Comparison of ENCODE assay signal across 8 cellular contexts in the genomic region with DNA sequence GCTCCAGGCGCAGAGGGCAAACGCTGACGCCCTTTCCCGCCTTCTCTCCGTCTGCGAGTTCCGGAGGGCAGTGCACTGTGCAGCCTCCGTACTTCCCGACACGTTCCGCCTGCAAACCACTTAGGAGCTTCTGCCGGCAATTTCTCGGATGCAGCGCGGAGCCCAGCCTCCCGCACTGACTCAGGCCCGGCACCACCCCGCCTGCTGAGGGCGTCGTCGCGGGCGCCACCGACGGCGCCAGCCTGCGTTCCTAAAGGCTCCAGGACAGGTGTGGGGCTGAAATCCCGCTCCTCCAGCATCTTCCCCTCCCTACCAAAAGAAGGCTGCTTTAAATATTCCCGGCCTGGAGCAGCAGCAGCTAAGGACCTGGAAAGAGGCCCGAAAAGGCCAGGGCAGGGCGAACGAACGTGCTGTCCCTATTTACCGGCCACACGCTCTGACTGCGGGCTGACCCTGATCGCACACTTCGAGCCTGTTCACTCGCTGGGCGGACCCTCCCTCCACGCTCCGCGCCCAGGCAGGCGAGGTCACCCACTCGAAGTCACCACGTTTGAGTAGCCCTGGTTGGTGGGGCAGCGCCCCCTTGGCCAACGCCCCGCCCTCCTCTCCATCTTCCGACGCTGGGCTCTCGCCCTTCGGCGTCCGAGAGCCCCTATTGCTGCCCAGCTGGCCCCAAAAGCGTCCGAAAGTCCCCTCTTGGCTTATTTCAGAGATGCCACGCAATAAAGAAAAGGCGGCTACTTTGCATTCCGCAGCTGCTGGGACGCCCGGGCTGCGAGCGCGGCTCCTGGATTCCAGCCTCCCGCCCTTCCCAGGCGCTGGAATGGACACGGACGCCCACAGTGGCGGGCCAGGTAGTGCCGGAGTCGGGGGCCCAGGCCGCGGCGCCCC. TPM values are rescaled to one million over a fixed set of nuclear protein-coding genes. Genes with fewer than 3 reads are reported as not detected.
A peak's percentile ranks its signal among the peaks of the same experiment; 100 is the strongest.
DNase-seq lines count a peak whose midpoint lies in the region; ATAC-seq and TF ChIP-seq lines count a peak whose summit lies in the region.

No MANE protein-coding gene starts in this region.

- POLR2A ChIA-PET in CD4-positive, alpha-beta T cell (lab: Charles Lee): no interaction called here

- peak overlapping the region; percentile 26 for H3K4me3 Mint-ChIP-seq in CD4-positive, alpha-beta T cell
- H3K4me3 Mint-ChIP-seq in IgD-negative memory B cell (peak overlapping the region; percentile 79 to 95 (median 85)), memory B cell (peak overlapping the region; percentile 76)

- CTCF ChIA-PET in CD4-positive, alpha-beta T cell (lab: Charles Lee): no interaction called here

- H3K4me1 Mint-ChIP-seq in CD4-positive, alpha-beta T cell (ENCODE audit: low read depth): peaks cover 23% of the 10 kb centered on the region
- H3K4me1 Mint-ChIP-seq in IgD-negative memory B cell (peaks cover 2 to 19% (median 6%) of the 10 kb centered on the region in 3 donors), memory B cell (peaks cover 4% of the 10 kb centered on the region)

- intact Hi-C loops in CD4-positive, alpha-beta T cell (cut with DNase I, micrococcal nuclease): loop anchor here in 1 of 2 experiments (10.0 kb wide), 1 partner anchor 365 kb away; a partner anchor contains a TSS
- intact Hi-C loops in colonic mucosa (cut with DNase I) (no loop called here), uterus (cut with DNase I; ENCODE audit: low total_unique reads) (no loop called here)

- H3K9me3 ChIP-seq in CD4-positive, alpha-beta T cell (ENCODE audit: control insufficient read depth, low read length): peaks cover 8% of the 10 kb centered on the region
- no peaks in the 10 kb centered on the region for H3K9me3 ChIP-seq in colonic mucosa
- H3K9me3 ChIP-seq in uterus: no peaks in the 10 kb centered on the region

- no peak for ATAC-seq in CD4-positive, alpha-beta T cell (ENCODE audit: poor library complexity)
- ATAC-seq in GM19463 (IDR thresholded peaks at IDR 0.05; ENCODE audit: unreplicated experiment) (peak; percentile 49), memory B cell (ENCODE audit: low read depth) (peak; percentile 14), GM19328 (IDR thresholded peaks at IDR 0.05; ENCODE audit: unreplicated experiment) (no peak)

- H3K9ac ChIP-seq in colonic mucosa (ENCODE audit: low read depth in 2 of 2, low read length in 2 of 2): peak overlapping the region; percentile 38 to 70

- H3K36me3 ChIP-seq in colonic mucosa (no peaks in the 10 kb centered on the region), uterus (no peaks in the 10 kb centered on the region)

- no peak overlapping the region for H3K27ac ChIP-seq in CD4-positive, alpha-beta T cell (ENCODE audit: low read depth, low read length)
- no peak overlapping the region for H3K27ac ChIP-seq in colonic mucosa
- no peak overlapping the region for H3K27ac ChIP-seq in uterus

- H3K27me3 Mint-ChIP-seq in CD4-positive, alpha-beta T cell: peaks cover 90% of the 10 kb centered on the region
- H3K27me3 Mint-ChIP-seq in IgD-negative memory B cell: peaks cover 45% of the 10 kb centered on the region
- peaks cover 35% of the 10 kb centered on the region for H3K27me3 Mint-ChIP-seq in memory B cell

- H3K9me3 Mint-ChIP-seq in CD4-positive, alpha-beta T cell: no peaks in the 10 kb centered on the region
- H3K9me3 Mint-ChIP-seq in IgD-negative memory B cell (peaks cover 2 to 3% (median 2%) of the 10 kb centered on the region in 3 donors), memory B cell (peaks cover 2% of the 10 kb centered on the region)

- peak overlapping the region; percentile 50 for H3K4me3 ChIP-seq in colonic mucosa
- H3K4me3 ChIP-seq in uterus: peak overlapping the region; percentile 20 to 42

- H3K27ac Mint-ChIP-seq in CD4-positive, alpha-beta T cell: no peak overlapping the region
- H3K27ac Mint-ChIP-seq in IgD-negative memory B cell: peak overlapping the region in 1 of 3 donors; percentile 73
- peak overlapping the region; percentile 12 for H3K27ac Mint-ChIP-seq in memory B cell

- H3K27me3 ChIP-seq in CD4-positive, alpha-beta T cell (ENCODE audit: control insufficient read depth, insufficient read depth, low read length): peaks cover 89% of the 10 kb centered on the region
- H3K27me3 ChIP-seq in colonic mucosa: peaks cover 31% of the 10 kb centered on the region
- peaks cover 21 to 50% of the 10 kb centered on the region in 2 donors for H3K27me3 ChIP-seq in uterus

- no peak for TF ChIP-seq CTCF in CD4-positive, alpha-beta T cell (IDR thresholded peaks at IDR 0.05)
- TF ChIP-seq CTCF in colonic mucosa (IDR thresholded peaks at IDR 0.05): no peak
- no peak for TF ChIP-seq CTCF in uterus (IDR thresholded peaks at IDR 0.05)

- no peak for TF ChIP-seq POLR2A in uterus (IDR thresholded peaks at IDR 0.05)

- no peaks in the 10 kb centered on the region for H3K36me3 Mint-ChIP-seq in CD4-positive, alpha-beta T cell (ENCODE audit: low read depth)
- H3K36me3 Mint-ChIP-seq in IgD-negative memory B cell (peaks cover 2% of the 10 kb centered on the region), memory B cell (peaks cover 1% of the 10 kb centered on the region)

- no peak for DNase-seq in CD4-positive, alpha-beta T cell
- DNase-seq in colonic mucosa (peak; percentile 47), memory B cell (ENCODE audit: low spot score in 2 of 2) (no peak), uterus (peak in 1 of 2 donors; percentile 17), NCI-H2107 (lab: John Stamatoyannopoulos, UW) (no peak)

- H3K4me1 ChIP-seq in colonic mucosa (peaks cover 12% of the 10 kb centered on the region), uterus (peaks cover 0 to 11% of the 10 kb centered on the region in 2 donors)

RNA-seq across cellular contexts. Expression of a gene that starts 9.6 kb away (rescaled TPM):
- under 1 TPM in 1 of 2 experiments, not detected in 1; 0.14 TPM for total RNA-seq in CD4-positive, alpha-beta T cell
- polyA plus RNA-seq in IgD-negative memory B cell: not detected
- 10 to 100 TPM; 26.3 to 26.9 TPM for total RNA-seq in colonic mucosa
- 1 to 10 TPM in 3 of 4 donors, under 1 TPM in 1; 0.29 to 6.4 (median 1.7) TPM for total RNA-seq in uterus

Comparison
In these comparisons a context has a peak if more than half of its experiments do, and no peak if none do; other contexts are left out.
1. ATAC-seq: peak in GM19463 (single experiment) and memory B cell (single experiment); none in CD4-positive, alpha-beta T cell (single experiment) and GM19328 (single experiment).
2. H3K4me3 Mint-ChIP-seq: peak in every context shown above with its lines; median percentile 85 in IgD-negative memory B cell; 76 in memory B cell; 26 in CD4-positive, alpha-beta T cell.